In the genomic region with DNA sequence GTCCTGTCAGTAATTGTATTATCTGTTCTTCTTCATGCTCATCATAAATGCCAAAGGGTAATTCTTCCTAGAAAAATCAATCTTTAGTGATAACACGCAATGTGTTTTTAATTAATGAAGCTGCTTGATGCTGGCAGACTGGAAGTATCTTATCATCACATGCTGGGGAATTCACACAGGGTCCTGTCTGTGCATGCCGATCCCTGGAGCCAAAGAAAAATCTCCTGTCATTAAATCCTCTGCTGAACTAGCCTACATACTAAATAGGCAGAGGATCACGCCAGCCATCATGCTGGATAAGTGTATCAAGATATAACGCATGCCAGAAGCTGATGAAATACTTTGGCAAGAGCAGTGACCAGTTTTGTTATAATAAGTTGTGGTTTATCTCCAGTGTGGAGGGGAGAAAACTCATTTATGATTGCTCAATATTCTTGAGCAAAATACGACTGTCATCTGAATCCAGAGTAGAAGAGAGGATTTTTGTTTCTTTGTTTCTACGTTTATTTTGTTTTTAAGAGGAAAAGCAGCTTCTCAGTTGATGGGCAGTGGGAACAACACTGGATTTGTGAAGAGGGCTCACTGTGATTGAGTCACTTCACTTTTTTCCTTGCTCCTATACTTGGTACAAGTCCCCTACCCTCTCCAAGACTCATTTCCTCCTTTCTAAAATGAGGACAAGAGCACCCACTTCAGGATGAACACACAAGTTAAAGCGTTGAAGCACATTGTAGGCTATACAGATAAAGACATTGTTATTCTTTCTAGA, we compare ENCODE assay signal across 9 cellular contexts.
DNase-seq lines count a peak whose midpoint lies in the region; ATAC-seq and TF ChIP-seq lines count a peak whose summit lies in the region.
"Had no signal": no experiment of that assay in that cellular context is flagged by ENCODE, and none has a peak within 500 bp of the region (broad histone marks: within the 10 kb centered on the region; RNA-seq: fewer than 3 reads in every experiment).

No MANE protein-coding gene starts in this region.

- ATAC-seq in right lobe of liver (peak; percentile 83 to 93 (median 86)), GM21447 (IDR thresholded peaks at IDR 0.05; ENCODE audit: unreplicated experiment) (no peak), HG02678 (IDR thresholded peaks at IDR 0.05; ENCODE audit: unreplicated experiment) (no peak), HG03442 (IDR thresholded peaks at IDR 0.05; ENCODE audit: unreplicated experiment) (no peak)

- peaks cover 0 to 33% (median 4%) of the 10 kb centered on the region in 4 donors for H3K4me1 ChIP-seq in right lobe of liver

- peaks cover 5% of the 10 kb centered on the region for H3K36me3 Mint-ChIP-seq in MCF 10A (ENCODE audit: insufficient read depth, unreplicated experiment)

- TF ChIP-seq CTCF in AG04449 (IDR thresholded peaks at IDR 0.05; ENCODE audit: insufficient read depth, low read length, missing control alignments) = peak; percentile 26
- TF ChIP-seq CTCF in MCF 10A (IDR thresholded peaks at IDR 0.05; ENCODE audit: unreplicated experiment) = peak; percentile 48
- no peak for TF ChIP-seq CTCF in right lobe of liver (IDR thresholded peaks at IDR 0.05)

- H3K27me3 Mint-ChIP-seq in MCF 10A (ENCODE audit: insufficient read depth, unreplicated experiment) = no peaks in the 10 kb centered on the region

- H3K4me3 ChIP-seq in AG04449 (ENCODE audit: low read depth, low read length) (no peak overlapping the region), MG63 (no peak overlapping the region), right lobe of liver (no peak overlapping the region)

- H3K36me3 ChIP-seq in MG63 (no peaks in the 10 kb centered on the region; the same call in 1 of the 2 replicates), right lobe of liver (no peaks in the 10 kb centered on the region)

- intact Hi-C loops in MCF 10A (cut with micrococcal nuclease) = loop anchor here (1.0 to 10.0 kb wide), 7 partner anchors 156 to 1010 kb away; no protein-coding TSS in a partner anchor
- intact Hi-C loops in right lobe of liver (cut with DNase I) = no loop called here

- no peak overlapping the region for H3K27ac ChIP-seq in right lobe of liver

- TF ChIP-seq POLR2A in right lobe of liver (IDR thresholded peaks at IDR 0.05) = no peak

- CTCF ChIA-PET in AG04449 (lab: Yijun Ruan, JAX) = interaction anchor here (1.0 to 1.7 kb wide), 7 partner anchors 9 to 1014 kb away, joined by 3 to 5 read pairs (median 3); no protein-coding TSS in a partner anchor
- CTCF ChIA-PET in MCF 10A (lab: Yijun Ruan, JAX) = interaction anchor here (0.6 to 1.4 kb wide), 11 partner anchors 11 to 1013 kb away, joined by 3 to 7 read pairs (median 3); no protein-coding TSS in a partner anchor

- peaks cover 46% of the 10 kb centered on the region for H3K4me1 Mint-ChIP-seq in MCF 10A (ENCODE audit: insufficient read depth, unreplicated experiment)

- DNase-seq in AG04449 (ENCODE audit: low read depth, low spot score) (peak; percentile 96), MG63 (peak; percentile 79), MCF 10A (ENCODE audit: unreplicated experiment) (peak; percentile 96), right lobe of liver (peak in 2 of 3 donors; percentile 39 to 61), middle frontal gyrus (ENCODE audit: extremely low spot score, low spot score) (no peak)

- no peaks in the 10 kb centered on the region for H3K27me3 ChIP-seq in MG63
- H3K27me3 ChIP-seq in right lobe of liver = no peaks in the 10 kb centered on the region

- H3K4me3 Mint-ChIP-seq in MCF 10A (ENCODE audit: unreplicated experiment) = peak overlapping the region; percentile 12
- H3K4me3 Mint-ChIP-seq: stimulated activated naive CD8-positive, alpha-beta T cell treated with anti-CD3 and anti-CD28 coated beads, Interleukin-15, Interleukin-2, amounts not matched to agents 100 ng/mL and 50 ng/mL, for 24 hours had no signal

- BruUV-seq in MCF 10A (replicated peaks; lab: Mats Ljungman, UMichigan) = no TSS peak

- H3K27ac Mint-ChIP-seq in MCF 10A (ENCODE audit: low read depth, unreplicated experiment) = peak overlapping the region; percentile 86
- H3K27ac Mint-ChIP-seq: stimulated activated naive CD8-positive, alpha-beta T cell treated with anti-CD3 and anti-CD28 coated beads, Interleukin-15, Interleukin-2, amounts not matched to agents 100 ng/mL and 50 ng/mL, for 24 hours had no signal

- H3K9me3 Mint-ChIP-seq in MCF 10A (ENCODE audit: unreplicated experiment) = no peaks in the 10 kb centered on the region

- H3K9me3 ChIP-seq in MG63 (no peaks in the 10 kb centered on the region), right lobe of liver (no peaks in the 10 kb centered on the region)

- 29% methylated on average over 7 of the region's 7 CpGs for WGBS in right lobe of liver (ENCODE audit: insufficient coverage, low coverage, low lambda C conversion rate, missing lambda C conversion rate)

- POLR2A ChIA-PET in AG04449 (lab: Yijun Ruan, JAX) = interaction anchor here (0.5 to 0.7 kb wide), 3 partner anchors 23 to 121 kb away, joined by 3 to 4 read pairs (median 3); no protein-coding TSS in a partner anchor
- POLR2A ChIA-PET in MCF 10A (lab: Yijun Ruan, JAX) = interaction anchor here (0.5 to 3.2 kb wide), 27 partner anchors 11 to 1011 kb away, joined by 3 to 16 read pairs (median 3); no protein-coding TSS in a partner anchor

Comparison
In these comparisons a context has a peak if more than half of its experiments do, and no peak if none do; other contexts are left out.
1. CTCF ChIP-seq: peak in AG04449 (single experiment) and MCF 10A (single experiment); none in right lobe of liver (0 of 4).
2. ATAC-seq: peak in right lobe of liver (4 of 4); none in GM21447 (single experiment), HG02678 (single experiment) and HG03442 (single experiment).